In genomic region chr13:32068255-32068654, GRCh38 we compare ENCODE assay signal across 19 cellular contexts. TPM values are rescaled to one million over a fixed set of nuclear protein-coding genes. Genes with fewer than 3 reads are reported as not detected.
DNase-seq lines count a peak whose midpoint lies in the region; ATAC-seq, FAIRE-seq and TF ChIP-seq lines count a peak whose summit lies in the region.
"Had no signal": no experiment of that assay in that cellular context is flagged by ENCODE, and none has a peak within 500 bp of the region (broad histone marks: within the 10 kb centered on the region; RNA-seq: fewer than 3 reads in every experiment).

No MANE protein-coding gene starts in this region.

- H3K27me3 Mint-ChIP-seq in activated T-helper 17 cell treated with anti-CD3 and anti-CD28 coated beads, Interleukin-2, amount 50 U/mL, for 72 hours = no peaks in the 10 kb centered on the region
- H3K27me3 Mint-ChIP-seq in HFFc6 (ENCODE audit: insufficient read depth) = no peaks in the 10 kb centered on the region
- H3K27me3 Mint-ChIP-seq: B cell; CD4-positive, alpha-beta memory T cell had no signal

- FAIRE-seq in HepG2 (lab: Jason Lieb, UNC) (no peak), pancreas (lab: Jason Lieb, UNC) (no peak)
- FAIRE-seq: A204.1, G401.6, GM12892, GM19239, H1 had no signal

- H3K4me2 ChIP-seq in HepG2 (ENCODE audit: low read depth, low read length) (no peak overlapping the region), neuronal stem cell (ENCODE audit: insufficient read depth, low read length, poor library complexity, severe bottlenecking) (no peak overlapping the region), Karpas-422 (ENCODE audit: low read depth, low read length, poor library complexity, severe bottlenecking) (no peak overlapping the region)

- TF ChIP-seq EP300 in HepG2 (IDR thresholded peaks at IDR 0.05; ENCODE audit: low read depth in 2 of 2, low read length in 2 of 2) (no peak), HepG2 (CRISPR knock-in tag; IDR thresholded peaks at IDR 0.05; ENCODE audit: borderline replicate concordance) (no peak)

- H2BK15ac ChIP-seq in neuronal stem cell (ENCODE audit: low read length) = no peak overlapping the region

- H3K23ac ChIP-seq in neuronal stem cell (ENCODE audit: low read depth, low read length, poor library complexity) = no peak overlapping the region

- H3K18ac ChIP-seq in neuronal stem cell (ENCODE audit: low read length) = no peak overlapping the region

- H3K36me3 ChIP-seq in HepG2 (replicated peaks in 1 of 2; ENCODE audit: control insufficient read depth in 1 of 2, insufficient read depth in 2 of 2, low read length in 2 of 2) (no peaks in the 10 kb centered on the region), right lobe of liver (no peaks in the 10 kb centered on the region), neuronal stem cell (replicated peaks in 1 of 2; ENCODE audit: control insufficient read depth in 2 of 2, insufficient read depth in 2 of 2, low read length in 2 of 2) (no peaks in the 10 kb centered on the region), skeletal muscle tissue (ENCODE audit: control insufficient read depth in 3 of 3, insufficient read depth in 3 of 3, low read length in 3 of 3) (no peaks in the 10 kb centered on the region), pancreas (no peaks in the 10 kb centered on the region), Karpas-422 (ENCODE audit: insufficient read depth, low read length) (no peaks in the 10 kb centered on the region)
- H3K36me3 ChIP-seq: HAP-1 had no signal

- H2AK5ac ChIP-seq in neuronal stem cell (ENCODE audit: low read depth, low read length) = no peak overlapping the region

- H3K4me1 ChIP-seq in HepG2 (ENCODE audit: insufficient read depth, low read length) = peaks cover 57% of the 10 kb centered on the region
- no peaks in the 10 kb centered on the region for H3K4me1 ChIP-seq in right lobe of liver
- peaks cover 0 to 3% of the 10 kb centered on the region in 2 donors for H3K4me1 ChIP-seq in neuronal stem cell (ENCODE audit: control insufficient read depth in 2 of 2, insufficient read depth in 1 of 2, low read depth in 1 of 2, low read length in 2 of 2)
- peaks cover 15 to 24% (median 16%) of the 10 kb centered on the region in 3 donors for H3K4me1 ChIP-seq in skeletal muscle tissue (ENCODE audit: control insufficient read depth in 3 of 3, insufficient read depth in 3 of 3, low read length in 3 of 3)
- peaks cover 0 to 7% (median 5%) of the 10 kb centered on the region in 3 donors for H3K4me1 ChIP-seq in pancreas
- no peaks in the 10 kb centered on the region for H3K4me1 ChIP-seq in Karpas-422 (ENCODE audit: low read length)
- H3K4me1 ChIP-seq: HAP-1 had no signal

- H4K8ac ChIP-seq in neuronal stem cell (ENCODE audit: low read depth, low read length) = no peak overlapping the region

- no peak overlapping the region for H2BK5ac ChIP-seq in neuronal stem cell (ENCODE audit: low read length)

- no peak overlapping the region for H3K4me3 Mint-ChIP-seq in activated T-helper 17 cell treated with anti-CD3 and anti-CD28 coated beads, Interleukin-2, amount 50 U/mL, for 72 hours
- H3K4me3 Mint-ChIP-seq in HFFc6 = no peak overlapping the region
- H3K4me3 Mint-ChIP-seq: B cell; CD4-positive, alpha-beta memory T cell had no signal

- TF ChIP-seq RAD21 in HepG2 (CRISPR knock-in tag; IDR thresholded peaks at IDR 0.05) = no peak

- peaks cover 5% of the 10 kb centered on the region for H3K36me3 Mint-ChIP-seq in activated T-helper 17 cell treated with anti-CD3 and anti-CD28 coated beads, Interleukin-2, amount 50 U/mL, for 72 hours (ENCODE audit: low read depth)
- H3K36me3 Mint-ChIP-seq in HFFc6 (ENCODE audit: low read depth) = peaks cover 13% of the 10 kb centered on the region; the same call in 1 of the 2 replicates

- POLR2A ChIA-PET in HepG2 (lab: Yijun Ruan, JAX) = no interaction called here

- no peak overlapping the region for H4K91ac ChIP-seq in neuronal stem cell (ENCODE audit: low read depth, low read length, poor library complexity)

- in situ Hi-C loops in HepG2 (cut with HindIII; ENCODE audit: extremely low pct_ligation_motif_present, low pct_unique_long_range_greater_than_20kb) = no loop called here

- H3K79me1 ChIP-seq in neuronal stem cell (ENCODE audit: low read depth, low read length) = no peaks in the 10 kb centered on the region

- H3K27ac Mint-ChIP-seq in activated T-helper 17 cell treated with anti-CD3 and anti-CD28 coated beads, Interleukin-2, amount 50 U/mL, for 72 hours = peak overlapping the region; percentile 61
- H3K27ac Mint-ChIP-seq in HFFc6 = no peak overlapping the region
- H3K27ac Mint-ChIP-seq: B cell had no signal

- TF ChIP-seq POLR2A in HepG2 (IDR thresholded peaks at IDR 0.05; ENCODE audit: insufficient read depth in 1 of 2, low read depth in 2 of 2, low read length in 2 of 2) (no peak), right lobe of liver (IDR thresholded peaks at IDR 0.05) (no peak)

- H3K27ac ChIP-seq in HepG2 (ENCODE audit: extremely low read length, insufficient read depth, low read length) (peak overlapping the region; percentile 12), right lobe of liver (no peak overlapping the region), neuronal stem cell (replicated peaks; ENCODE audit: low read length) (no peak overlapping the region), skeletal muscle tissue (ENCODE audit: low read depth, low read length) (peak overlapping the region; percentile 39), pancreas (no peak overlapping the region), Karpas-422 (ENCODE audit: low read length) (no peak overlapping the region)
- H3K27ac ChIP-seq: HL-60 had no signal

- no peak overlapping the region for H3K4ac ChIP-seq in neuronal stem cell (ENCODE audit: low read length)

- H3K14ac ChIP-seq in neuronal stem cell (ENCODE audit: low read length) = no peak overlapping the region

- H3K9me2 ChIP-seq in Karpas-422 (replicated peaks; ENCODE audit: insufficient read depth, low read length) = no peaks in the 10 kb centered on the region

- H3K9me3 ChIP-seq in HepG2 (ENCODE audit: low read length) (no peaks in the 10 kb centered on the region), right lobe of liver (no peaks in the 10 kb centered on the region), neuronal stem cell (replicated peaks in 1 of 2; ENCODE audit: control insufficient read depth in 2 of 2, insufficient read depth in 1 of 2, low read depth in 1 of 2, low read length in 2 of 2) (no peaks in the 10 kb centered on the region), skeletal muscle tissue (ENCODE audit: control insufficient read depth in 3 of 3, low read length in 3 of 3) (no peaks in the 10 kb centered on the region), pancreas (no peaks in the 10 kb centered on the region), Karpas-422 (ENCODE audit: low read length) (no peaks in the 10 kb centered on the region)
- H3K9me3 ChIP-seq: HAP-1 had no signal

- H3K27me3 ChIP-seq in HepG2 (ENCODE audit: control insufficient read depth in 1 of 2, insufficient read depth in 2 of 2, low read length in 2 of 2) (no peaks in the 10 kb centered on the region), right lobe of liver (no peaks in the 10 kb centered on the region), neuronal stem cell (ENCODE audit: control insufficient read depth in 3 of 3, insufficient read depth in 3 of 3, low read depth in 1 of 3, low read length in 3 of 3) (no peaks in the 10 kb centered on the region), skeletal muscle tissue (ENCODE audit: control insufficient read depth in 3 of 3, insufficient read depth in 3 of 3, low read length in 3 of 3) (no peaks in the 10 kb centered on the region), pancreas (no peaks in the 10 kb centered on the region), Karpas-422 (ENCODE audit: low read length) (no peaks in the 10 kb centered on the region)

- CTCF ChIA-PET in HepG2 (lab: Yijun Ruan, JAX; ENCODE audit: low intra/inter-chr PET ratio, low total read pairs) = no interaction called here

- H4K20me1 ChIP-seq in HepG2 (ENCODE audit: insufficient read depth, low read length) = no peaks in the 10 kb centered on the region
- H4K20me1 ChIP-seq in Karpas-422 (ENCODE audit: insufficient read depth, low read depth, low read length) = no peaks in the 10 kb centered on the region

- H3K4me1 Mint-ChIP-seq in activated T-helper 17 cell treated with anti-CD3 and anti-CD28 coated beads, Interleukin-2, amount 50 U/mL, for 72 hours = peaks cover 5% of the 10 kb centered on the region
- H3K4me1 Mint-ChIP-seq in HFFc6 (ENCODE audit: low read depth) = 0 out of 2 replicates have a peak, but pooled peaks cover 4% of the 10 kb centered on the region
- H3K4me1 Mint-ChIP-seq: B cell; CD4-positive, alpha-beta memory T cell had no signal

- DNase-seq in HepG2 (ENCODE audit: low spot score) (no peak), right lobe of liver (no peak), neuronal stem cell (ENCODE audit: low spot score) (no peak), pancreas (no peak), Karpas-422 (no peak), HFFc6 (no peak)
- DNase-seq: C1 segment of cervical spinal cord; CD4-positive, alpha-beta memory T cell; DMS79 had no signal

- peaks cover 6% of the 10 kb centered on the region for H3K79me2 ChIP-seq in HepG2 (ENCODE audit: insufficient read depth, low read length)
- no peaks in the 10 kb centered on the region for H3K79me2 ChIP-seq in Karpas-422 (ENCODE audit: low read length)

- WGBS in HepG2 (ENCODE audit: low lambda C conversion rate) = 97% methylated on average over 5 of the region's 5 CpGs
- WGBS in right lobe of liver (ENCODE audit: insufficient coverage, low coverage, low lambda C conversion rate, missing lambda C conversion rate) = 69% methylated on average over 5 of the region's 5 CpGs
- no CpG with 5 or more reads among the region's 5 CpGs for WGBS in neuronal stem cell (ENCODE audit: extremely low coverage in 2 of 2, insufficient read length in 2 of 2, insufficient replicate concordance in 1 of 2), 2 donors
- 42 to 47% methylated on average over 5 of the region's 5 CpGs for WGBS in pancreas, 2 donors

- H3K4me3 ChIP-seq in HepG2 (replicated peaks in 1 of 3; ENCODE audit: insufficient read depth in 1 of 3, low read depth in 2 of 3, low read length in 3 of 3) (no peak overlapping the region), right lobe of liver (no peak overlapping the region), neuronal stem cell (ENCODE audit: low read length in 2 of 2) (no peak overlapping the region), skeletal muscle tissue (ENCODE audit: low read length in 3 of 3) (no peak overlapping the region), pancreas (no peak overlapping the region), Karpas-422 (ENCODE audit: low read length) (no peak overlapping the region)
- H3K4me3 ChIP-seq: HAP-1 had no signal

- H2BK120ac ChIP-seq in neuronal stem cell (ENCODE audit: low read depth, low read length) = no peak overlapping the region

- no peak for TF ChIP-seq CTCF in HepG2 (CRISPR knock-in tag; IDR thresholded peaks at IDR 0.05)
- no peak for TF ChIP-seq CTCF in right lobe of liver (IDR thresholded peaks at IDR 0.05)
- no peak for TF ChIP-seq CTCF in pancreas (IDR thresholded peaks at IDR 0.05)
- TF ChIP-seq CTCF in HFFc6 (IDR thresholded peaks at IDR 0.05) = no peak

- H3K9ac ChIP-seq in HepG2 (ENCODE audit: insufficient read depth, low read depth, low read length) (no peak overlapping the region), neuronal stem cell (ENCODE audit: low read depth, low read length, poor library complexity) (no peak overlapping the region), skeletal muscle tissue (ENCODE audit: low read depth in 1 of 3, low read length in 3 of 3) (no peak overlapping the region), Karpas-422 (ENCODE audit: low read length) (no peak overlapping the region)

- no TSS peak for BruUV-seq in HepG2 (replicated peaks; lab: Mats Ljungman, UMichigan)

- H2AFZ ChIP-seq in HepG2 (ENCODE audit: low read length) (no peak overlapping the region), neuronal stem cell (ENCODE audit: low read length) (peak overlapping the region; percentile 59), Karpas-422 (ENCODE audit: low read length) (no peak overlapping the region)

- ATAC-seq in HepG2 = no peak
- ATAC-seq in right lobe of liver = no peak
- ATAC-seq in activated T-helper 17 cell treated with anti-CD3 and anti-CD28 coated beads, Interleukin-2, amount 50 U/mL, for 72 hours (replicated peaks) = no peak
- no peak for ATAC-seq in pancreas

- intact Hi-C loops in HepG2 (cut with micrococcal nuclease; ENCODE audit: unreplicated experiment) (no loop called here), right lobe of liver (cut with DNase I) (no loop called here), pancreas (cut with DNase I) (no loop called here)

- H3K9me3 Mint-ChIP-seq in activated T-helper 17 cell treated with anti-CD3 and anti-CD28 coated beads, Interleukin-2, amount 50 U/mL, for 72 hours = no peaks in the 10 kb centered on the region
- peaks cover 17% of the 10 kb centered on the region for H3K9me3 Mint-ChIP-seq in HFFc6

- no peak overlapping the region for H2BK12ac ChIP-seq in neuronal stem cell (ENCODE audit: low read length)

RNA-seq across cellular contexts. Expression of gene FRY, which starts 36.7 kb away (rescaled TPM):
- total RNA-seq in HepG2 (2016; rRNA removed; fragmentation: Illumina TruSeq; extraction: Trizol) = 8.2 and 14.8 TPM in 2 replicates
- 0.79 and 2.0 TPM in 2 replicates for total RNA-seq in HepG2 (2016; cell fraction: cytosol; rRNA removed; fragmentation: Illumina TruSeq; extraction: Trizol; ENCODE audit: low read depth)
- 8.5 and 12.8 TPM in 2 replicates for total RNA-seq in HepG2 (2016; cell fraction: insoluble cytoplasmic fraction; rRNA removed; fragmentation: Illumina TruSeq; extraction: Trizol)
- 3.9 and 4.5 TPM in 2 replicates for total RNA-seq in HepG2 (2016; cell fraction: membrane; rRNA removed; fragmentation: Illumina TruSeq; extraction: Trizol)
- total RNA-seq in HepG2 (2016; cell fraction: nucleus; rRNA removed; fragmentation: Illumina TruSeq; extraction: Trizol) = 17.8 and 23.0 TPM in 2 replicates
- polyA plus RNA-seq in HepG2 (2011; rRNA removed) = 13.1 and 14.6 TPM in 2 replicates
- polyA plus RNA-seq in HepG2 (2011; cell fraction: cytosol; rRNA removed) = 9.9 and 10.4 TPM in 2 replicates
- polyA plus RNA-seq in HepG2 (2011; cell fraction: nucleus; rRNA removed) = 29.4 and 34.8 TPM in 2 replicates
- polyA plus RNA-seq in HepG2 (2012) = 9.7 and 12.6 TPM in 2 replicates
- polyA plus RNA-seq in HepG2 (2016; cell fraction: cytosol; fragmentation: Illumina TruSeq; extraction: Trizol; ENCODE audit: low read depth) = 0.15 and 0.58 TPM in 2 replicates
- 5.1 and 9.9 TPM in 2 replicates for polyA plus RNA-seq in HepG2 (2016; cell fraction: insoluble cytoplasmic fraction; fragmentation: Illumina TruSeq; extraction: Trizol; ENCODE audit: low read depth)
- polyA plus RNA-seq in HepG2 (2016; cell fraction: membrane; fragmentation: Illumina TruSeq; extraction: Trizol; ENCODE audit: low read depth) = 0.74 and 1.2 TPM in 2 replicates
- polyA plus RNA-seq in HepG2 (2016; cell fraction: nucleus; fragmentation: Illumina TruSeq; extraction: Trizol; ENCODE audit: insufficient read depth, low read depth) = 12.9 and 13.2 TPM in 2 replicates
- 0.94 and 34.8 TPM in 2 replicates for polyA minus RNA-seq in HepG2 (2011; rRNA and poly(A)+ RNA removed; ENCODE audit: low replicate concordance)
- 19.9 and 22.5 TPM in 2 replicates for polyA minus RNA-seq in HepG2 (2011; cell fraction: cytosol; rRNA and poly(A)+ RNA removed)
- polyA minus RNA-seq in HepG2 (2011; cell fraction: nucleus; rRNA and poly(A)+ RNA removed) = 96.2 and 115 TPM in 2 replicates
- total RNA-seq in right lobe of liver = 100 to 1,000 TPM in 1 of 6 experiments, 10 to 100 TPM in 5; 16.1 to 106 (median 35.7) TPM
- total RNA-seq in activated T-helper 17 cell treated with anti-CD3 and anti-CD28 coated beads, Interleukin-2, amount 50 U/mL, for 72 hours = 10 to 100 TPM in 1 of 2 donors, 1 to 10 TPM in 1; 7.0 to 10.8 TPM
- 2.1 TPM for polyA plus RNA-seq in neuronal stem cell (2013, experiment 1 of 2)
- polyA plus RNA-seq in neuronal stem cell (2013, experiment 2 of 2) = 2.2 TPM
- total RNA-seq in skeletal muscle tissue = 59.0 TPM
- 10 to 100 TPM; 17.3 to 27.9 (median 22.1) TPM for total RNA-seq in pancreas
- 10 to 100 TPM in 1 of 2 donors, 1 to 10 TPM in 1; 5.6 to 11.4 TPM for polyA plus RNA-seq in pancreas
- total RNA-seq in Karpas-422 (2014; rRNA removed; shearing (Covaris generic); ENCODE audit: low replicate concordance) = 0.18 and 1.6 TPM in 2 replicates
- total RNA-seq in HFFc6 (2021; fragmentation: NEBNext Ultra II Directional; extraction: Animal tissue kit (Norgen Biotek cat#: 25700)) = 10 to 100 TPM; 12.3 to 19.2 (median 13.8) TPM

Comparison
In these comparisons a context has a peak if more than half of its experiments do, and no peak if none do; other contexts are left out.
1. H3K27ac ChIP-seq: peak in HepG2 (single experiment) and skeletal muscle tissue (single experiment); none in right lobe of liver (0 of 3), neuronal stem cell (single experiment), pancreas (0 of 4) and Karpas-422 (single experiment).